Comparison of ENCODE assay signal across 8 cellular contexts in genomic region chr2:168455692-168456525, GRCh38. TPM values are rescaled to one million over a fixed set of nuclear protein-coding genes. Genes with fewer than 3 reads are reported as not detected.
DNase-seq lines count a peak whose midpoint lies in the region; ATAC-seq and TF ChIP-seq lines count a peak whose summit lies in the region.

A gene with protein sequence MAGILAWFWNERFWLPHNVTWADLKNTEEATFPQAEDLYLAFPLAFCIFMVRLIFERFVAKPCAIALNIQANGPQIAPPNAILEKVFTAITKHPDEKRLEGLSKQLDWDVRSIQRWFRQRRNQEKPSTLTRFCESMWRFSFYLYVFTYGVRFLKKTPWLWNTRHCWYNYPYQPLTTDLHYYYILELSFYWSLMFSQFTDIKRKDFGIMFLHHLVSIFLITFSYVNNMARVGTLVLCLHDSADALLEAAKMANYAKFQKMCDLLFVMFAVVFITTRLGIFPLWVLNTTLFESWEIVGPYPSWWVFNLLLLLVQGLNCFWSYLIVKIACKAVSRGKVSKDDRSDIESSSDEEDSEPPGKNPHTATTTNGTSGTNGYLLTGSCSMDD (plus strand): TSS chr2:168456272. CDS start chr2:168456449, 177 bp downstream.

- H3K27me3 ChIP-seq in esophagus squamous epithelium = no peaks in the 10 kb centered on the region

- peak; percentile 96 for DNase-seq in Calu3
- peak; percentile 55 for DNase-seq in HS-5 (ENCODE audit: low read depth)
- DNase-seq in OCI-M1 (lab: John Stamatoyannopoulos, UW) = peak; percentile 93
- DNase-seq in activated T-cell treated with anti-CD3 and anti-CD28 coated beads, Interleukin-2, amount 50 U/mL, for 48 hours = peak; percentile 92 to 93
- DNase-seq in esophagus squamous epithelium (lab: John Stamatoyannopoulos, UW) = peak; percentile 54
- DNase-seq in myocyte (ENCODE audit: low read depth) = peak; percentile 97
- peak; percentile 60 for DNase-seq in stimulated activated CD8-positive, alpha-beta memory T cell treated with anti-CD3 and anti-CD28 coated beads, Interleukin-7, amount 100 ng/mL, for 24 hours (ENCODE audit: low read depth)

- H3K4me3 ChIP-seq in esophagus squamous epithelium = peak within 1 kb of the TSS; percentile 90 to 99 (median 96)

- H3K4me1 Mint-ChIP-seq in Calu3 (ENCODE audit: low read depth, unreplicated experiment) = peaks cover 6% of the 10 kb centered on the region

- intact Hi-C loops in Calu3 (cut with micrococcal nuclease; ENCODE audit: unreplicated experiment) = no loop called here
- intact Hi-C loops in esophagus squamous epithelium (cut with DNase I) = no loop called here

- CTCF ChIA-PET in Calu3 (lab: Charles Lee) = no interaction called here

- H3K4me3 Mint-ChIP-seq in Calu3 (ENCODE audit: low read depth, unreplicated experiment) = no peak within 1 kb of the TSS

- no peaks in the 10 kb centered on the region for H3K36me3 Mint-ChIP-seq in Calu3 (ENCODE audit: insufficient read depth, unreplicated experiment)

- H3K27me3 Mint-ChIP-seq in Calu3 (ENCODE audit: unreplicated experiment) = no peaks in the 10 kb centered on the region

- H3K36me3 ChIP-seq in esophagus squamous epithelium = no peaks in the 10 kb centered on the region

- no TSS peak for BruUV-seq in Calu3 (replicated peaks; lab: Mats Ljungman, UMichigan)

- H3K27ac Mint-ChIP-seq in Calu3 (ENCODE audit: unreplicated experiment) = no peak within 1 kb of the TSS

- H3K9me3 Mint-ChIP-seq in Calu3 (ENCODE audit: low read depth, unreplicated experiment) = no peaks in the 10 kb centered on the region

- peaks cover 0 to 5% (median 0%) of the 10 kb centered on the region in 3 donors for H3K9me3 ChIP-seq in esophagus squamous epithelium

- WGBS in esophagus squamous epithelium, 2 donors = 0% methylated on average over 3 to 5 of the region's 70 CpGs

- peaks cover 0 to 47% (median 9%) of the 10 kb centered on the region in 3 donors for H3K4me1 ChIP-seq in esophagus squamous epithelium

- TF ChIP-seq POLR2A in esophagus squamous epithelium (IDR thresholded peaks at IDR 0.05) = peak in 3 of 4 donors; percentile 64 to 88 (median 85)

- peak within 1 kb of the TSS; percentile 84 to 92 (median 89) for H3K27ac ChIP-seq in esophagus squamous epithelium

- TF ChIP-seq CTCF in Calu3 (IDR thresholded peaks at IDR 0.05; ENCODE audit: unreplicated experiment) (no peak), esophagus squamous epithelium (IDR thresholded peaks at IDR 0.05) (peak in 3 of 6 experiments; percentile 9 to 15 (median 12))

- ATAC-seq in GM21360 (IDR thresholded peaks at IDR 0.05; ENCODE audit: unreplicated experiment) = peak; percentile 91

RNA-seq across cellular contexts. Expression of the gene that starts here (rescaled TPM):
- total RNA-seq in Calu3 (2022) (39.9 and 45.9 TPM in 2 replicates), esophagus squamous epithelium (10 to 100 TPM; 17.6 to 31.1 (median 24.1) TPM), myocyte (38.0 and 53.4 TPM in 2 replicates)
- polyA plus RNA-seq in myocyte (2012) = 12.7 TPM

Comparison
In these comparisons a context has a peak if more than half of its experiments do, and no peak if none do; other contexts are left out.
1. Peak in every context shown above with its lines: DNase-seq, ATAC-seq, H3K4me3 ChIP-seq and H3K27ac ChIP-seq.